ENCODE assay signal across 16 cellular contexts in genomic region chr18:79516441-79516931, GRCh38.
DNase-seq lines count a peak whose midpoint lies in the region; ATAC-seq and FAIRE-seq lines count a peak whose summit lies in the region.
"Had no signal": no experiment of that assay in that cellular context is flagged by ENCODE, and none has a peak within 500 bp of the region (broad histone marks: within the 10 kb centered on the region; RNA-seq: fewer than 3 reads in every experiment).

No MANE protein-coding gene starts in this region.

- H3K36me3 Mint-ChIP-seq in activated T-cell treated with anti-CD3 and anti-CD28 coated beads, Interleukin-2, amount 50 U/mL, for 72 hours (ENCODE audit: insufficient read depth in 2 of 2) = peaks cover 2 to 10% of the 10 kb centered on the region in 2 donors
- H3K36me3 Mint-ChIP-seq in memory B cell = peaks cover 4% of the 10 kb centered on the region
- H3K36me3 Mint-ChIP-seq: natural killer cell had no signal

- H3K27ac ChIP-seq in small intestine (ENCODE audit: low read depth in 1 of 2, low read length in 1 of 2) = peak overlapping the region in 1 of 2 donors; percentile 42
- H3K27ac ChIP-seq: right lobe of liver, tibial artery had no signal

- FAIRE-seq in small intestine (lab: Jason Lieb, UNC) = no peak

- peak overlapping the region; percentile 100 for H3K27ac Mint-ChIP-seq in activated T-cell treated with anti-CD3 and anti-CD28 coated beads, Interleukin-2, amount 50 U/mL, for 72 hours
- peak overlapping the region; percentile 91 for H3K27ac Mint-ChIP-seq in memory B cell

- peak; percentile 63 for DNase-seq in activated T-cell treated with anti-CD3 and anti-CD28 coated beads, Interleukin-2, amount 50 U/mL, for 1 hour
- DNase-seq in activated T-cell treated with anti-CD3 and anti-CD28 coated beads for 4 hours (no peak), memory B cell (ENCODE audit: low spot score in 2 of 2) (no peak), ureter (ENCODE audit: low spot score) (peak; percentile 34), small intestine (no peak)
- no peak for DNase-seq in activated T-cell treated with anti-CD3 and anti-CD28 coated beads, Interleukin-2, amount 50 U/mL, for 72 hours
- DNase-seq: ACHN; effector CD4-positive, alpha-beta T cell; foreskin melanocyte; NCI-H2081 treated with DMSO at 0.1 percent for 48 hours; SW 1271 had no signal

- peak; percentile 9 to 35 for ATAC-seq in activated T-cell treated with anti-CD3 and anti-CD28 coated beads, Interleukin-2, amount 50 U/mL, for 72 hours (replicated peaks in 1 of 2)
- ATAC-seq in memory B cell (ENCODE audit: low read depth) (no peak), GM19328 (IDR thresholded peaks at IDR 0.05; ENCODE audit: unreplicated experiment) (no peak), HG02840 (IDR thresholded peaks at IDR 0.05; ENCODE audit: low FRiP score, unreplicated experiment) (no peak)

- H3K9me3 Mint-ChIP-seq in activated T-cell treated with anti-CD3 and anti-CD28 coated beads, Interleukin-2, amount 50 U/mL, for 72 hours = no peaks in the 10 kb centered on the region
- H3K9me3 Mint-ChIP-seq in memory B cell = no peaks in the 10 kb centered on the region
- H3K9me3 Mint-ChIP-seq: natural killer cell had no signal

- H3K4me1 Mint-ChIP-seq in activated T-cell treated with anti-CD3 and anti-CD28 coated beads, Interleukin-2, amount 50 U/mL, for 72 hours (ENCODE audit: low read depth) = peaks cover 57% of the 10 kb centered on the region
- peaks cover 32% of the 10 kb centered on the region for H3K4me1 Mint-ChIP-seq in memory B cell

- H3K36me3 ChIP-seq in small intestine (ENCODE audit: control insufficient read depth in 2 of 2, insufficient read depth in 2 of 2, low read length in 2 of 2) = no peaks in the 10 kb centered on the region
- H3K36me3 ChIP-seq: right lobe of liver had no signal

- 86 to 92% (median 91%) methylated on average over 20 of the region's 20 CpGs for WGBS in small intestine, 3 donors

- H3K4me1 ChIP-seq in small intestine (ENCODE audit: control insufficient read depth in 2 of 2, insufficient read depth in 1 of 2, low read depth in 1 of 2, low read length in 1 of 2) = no peaks in the 10 kb centered on the region
- H3K4me1 ChIP-seq: right lobe of liver had no signal

- H3K4me3 ChIP-seq in small intestine (ENCODE audit: low read depth in 1 of 2, low read length in 2 of 2) = no peak overlapping the region
- H3K4me3 ChIP-seq: right lobe of liver, tibial artery had no signal

- peak overlapping the region; percentile 86 to 97 for H3K4me3 Mint-ChIP-seq in activated T-cell treated with anti-CD3 and anti-CD28 coated beads, Interleukin-2, amount 50 U/mL, for 72 hours
- H3K4me3 Mint-ChIP-seq in memory B cell = peak overlapping the region; percentile 52
- H3K4me3 Mint-ChIP-seq: natural killer cell had no signal

- H3K9me3 ChIP-seq in small intestine (ENCODE audit: control insufficient read depth, low read depth) = no peaks in the 10 kb centered on the region
- H3K9me3 ChIP-seq: right lobe of liver, tibial artery had no signal

- H3K27me3 ChIP-seq in small intestine (ENCODE audit: control insufficient read depth in 2 of 2, insufficient read depth in 2 of 2, low read length in 2 of 2) = no peaks in the 10 kb centered on the region
- H3K27me3 ChIP-seq: right lobe of liver, tibial artery had no signal

- H3K27me3 Mint-ChIP-seq in activated T-cell treated with anti-CD3 and anti-CD28 coated beads, Interleukin-2, amount 50 U/mL, for 72 hours (ENCODE audit: low read depth) = no peaks in the 10 kb centered on the region
- no peaks in the 10 kb centered on the region for H3K27me3 Mint-ChIP-seq in memory B cell

Comparison
In these comparisons a context has a peak if more than half of its experiments do, and no peak if none do; other contexts are left out.
1. DNase-seq: peak in activated T-cell treated with anti-CD3 and anti-CD28 coated beads, Interleukin-2, amount 50 U/mL, for 1 hour (single experiment) and ureter (single experiment); none in activated T-cell treated with anti-CD3 and anti-CD28 coated beads for 4 hours (single experiment), activated T-cell treated with anti-CD3 and anti-CD28 coated beads, Interleukin-2, amount 50 U/mL, for 72 hours (0 of 2), memory B cell (0 of 2) and small intestine (single experiment).
2. ATAC-seq: peak in activated T-cell treated with anti-CD3 and anti-CD28 coated beads, Interleukin-2, amount 50 U/mL, for 72 hours (2 of 2); none in memory B cell (single experiment), GM19328 (single experiment) and HG02840 (single experiment).